ENCODE assay signal across 17 cellular contexts in the genomic region with DNA sequence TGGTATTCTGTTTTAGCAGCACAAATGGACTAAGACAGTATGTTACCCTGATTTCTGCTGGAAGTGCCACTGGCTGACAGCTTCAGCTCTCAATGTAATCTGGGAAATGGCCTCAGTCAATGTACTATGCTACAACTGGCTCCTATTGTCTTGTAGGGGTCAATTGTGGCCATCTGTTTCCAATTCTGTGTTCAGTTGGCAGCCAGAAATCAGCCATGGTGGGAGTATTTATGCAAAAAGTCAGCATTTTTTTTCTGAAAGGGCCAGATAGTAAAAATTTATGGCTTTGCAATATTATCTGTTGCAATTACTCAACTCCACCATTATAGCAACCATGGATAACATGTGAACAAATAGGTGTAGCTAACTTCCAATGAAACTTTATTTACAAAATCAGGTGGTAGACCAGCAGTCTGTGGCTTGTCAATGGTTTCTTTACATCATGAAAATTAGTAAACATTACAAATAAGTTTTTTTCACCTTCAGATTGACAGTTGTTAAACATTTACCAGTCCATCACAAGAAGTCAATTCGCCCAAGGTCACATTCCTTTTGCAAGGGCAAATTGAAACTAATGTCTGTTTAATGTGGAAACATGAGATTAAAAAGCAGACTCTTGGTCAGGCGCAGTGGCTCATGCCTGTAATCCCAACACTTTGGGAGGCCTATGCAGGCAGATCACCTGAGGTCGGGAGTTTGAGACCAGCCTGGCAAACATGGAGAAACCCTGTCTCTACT. TPM values are rescaled to one million over a fixed set of nuclear protein-coding genes. Genes with fewer than 3 reads are reported as not detected.
A peak's percentile ranks its signal among the peaks of the same experiment; 100 is the strongest.
DNase-seq lines count a peak whose midpoint lies in the region; ATAC-seq and TF ChIP-seq lines count a peak whose summit lies in the region.
"Had no signal": no experiment of that assay in that cellular context is flagged by ENCODE, and none has a peak within 500 bp of the region (broad histone marks: within the 10 kb centered on the region; RNA-seq: fewer than 3 reads in every experiment).

No MANE protein-coding gene starts in this region.

- TF ChIP-seq EP300 in SK-N-SH (IDR thresholded peaks at IDR 0.05; ENCODE audit: borderline replicate concordance in 1 of 2, low read depth in 1 of 2, low read length in 1 of 2): peak in 1 of 2 experiments; percentile 79; a peak in 2 of 4 replicates

- no peak overlapping the region for H3K4me2 ChIP-seq in SK-N-SH
- H3K4me2 ChIP-seq: BLaER1 treated with 17β-estradiol and CSF1 and Interleukin-3, amounts not matched to agents 10 nM and 100 nM had no signal

- H3K4me3 ChIP-seq in SK-N-SH (ENCODE audit: low read depth in 2 of 2, low read length in 1 of 2) (no peak overlapping the region), fibroblast of mammary gland (ENCODE audit: control insufficient read depth, low read depth, low read length) (no peak overlapping the region), right lobe of liver (no peak overlapping the region)
- H3K4me3 ChIP-seq: BLaER1 treated with 17β-estradiol and CSF1 and Interleukin-3, amounts not matched to agents 10 nM and 100 nM had no signal

- no peaks in the 10 kb centered on the region for H3K79me2 ChIP-seq in SK-N-SH (ENCODE audit: insufficient read depth)

- no peak for TF ChIP-seq POLR2A in right lobe of liver (IDR thresholded peaks at IDR 0.05)

- TF ChIP-seq RAD21 in SK-N-SH (IDR thresholded peaks at IDR 0.05; ENCODE audit: low read length): peak; percentile 27; the same call in 1 of the 2 replicates

- H3K4me1 ChIP-seq in SK-N-SH (ENCODE audit: control insufficient read depth in 1 of 2, insufficient read depth in 2 of 2, low read depth in 1 of 2, low read length in 1 of 2): no peaks in the 10 kb centered on the region; a peak in 1 of 4 replicates
- peaks cover 0 to 8% (median 0%) of the 10 kb centered on the region in 4 donors for H3K4me1 ChIP-seq in right lobe of liver
- H3K4me1 ChIP-seq: BLaER1 treated with 17β-estradiol and CSF1 and Interleukin-3, amounts not matched to agents 10 nM and 100 nM had no signal

- no peaks in the 10 kb centered on the region for H3K9me2 ChIP-seq in SK-N-SH

- no peak overlapping the region for H3K9ac ChIP-seq in SK-N-SH
- H3K9ac ChIP-seq: BLaER1 treated with 17β-estradiol and CSF1 and Interleukin-3, amounts not matched to agents 10 nM and 100 nM had no signal

- intact Hi-C loops in right lobe of liver (cut with DNase I) (no loop called here), sciatic nerve (cut with DNase I) (no loop called here)

- H3K27me3 ChIP-seq in SK-N-SH (ENCODE audit: insufficient read depth) (no peaks in the 10 kb centered on the region), right lobe of liver (no peaks in the 10 kb centered on the region)
- H3K27me3 ChIP-seq: BLaER1 treated with 17β-estradiol and CSF1 and Interleukin-3, amounts not matched to agents 10 nM and 100 nM had no signal

- H3F3A ChIP-seq in SK-N-SH (replicated peaks; ENCODE audit: insufficient read depth): no peaks in the 10 kb centered on the region

- whole genome bisulfite sequencing in SK-N-SH (ENCODE audit: low lambda C conversion rate): 36% methylated on average over 3 of the region's 3 CpGs
- 30% methylated on average over 3 of the region's 3 CpGs for WGBS in right lobe of liver (ENCODE audit: insufficient coverage, low coverage, low lambda C conversion rate, missing lambda C conversion rate)

- H3K36me3 ChIP-seq in SK-N-SH (replicated peaks in 1 of 2; ENCODE audit: control insufficient read depth in 1 of 2, insufficient read depth in 2 of 2, low read length in 1 of 2): no peaks in the 10 kb centered on the region
- H3K36me3 ChIP-seq in right lobe of liver: no peaks in the 10 kb centered on the region
- H3K36me3 ChIP-seq: BLaER1 treated with 17β-estradiol and CSF1 and Interleukin-3, amounts not matched to agents 10 nM and 100 nM had no signal

- H2AFZ ChIP-seq in SK-N-SH (ENCODE audit: low read depth): no peak overlapping the region

- CTCF ChIA-PET in SK-N-SH (lab: Yijun Ruan, JAX): interaction anchor here (0.6 to 1.0 kb wide), 3 partner anchors 45 to 276 kb away, joined by 3 to 4 read pairs (median 3); no protein-coding TSS in a partner anchor

- POLR2A ChIA-PET in SK-N-SH (lab: Yijun Ruan, JAX): no interaction called here

- H4K20me1 ChIP-seq in SK-N-SH (ENCODE audit: insufficient read depth): no peaks in the 10 kb centered on the region
- H4K20me1 ChIP-seq: BLaER1 treated with 17β-estradiol and CSF1 and Interleukin-3, amounts not matched to agents 10 nM and 100 nM had no signal

- H3K27ac ChIP-seq in SK-N-SH (ENCODE audit: low read depth in 2 of 2, low read length in 1 of 2): peak overlapping the region in 1 of 2 experiments; percentile 70; a peak in 1 of 4 replicates
- H3K27ac ChIP-seq in right lobe of liver: no peak overlapping the region
- H3K27ac ChIP-seq: BLaER1 treated with 17β-estradiol and CSF1 and Interleukin-3, amounts not matched to agents 10 nM and 100 nM had no signal

- H3K9me3 ChIP-seq in SK-N-SH (no peaks in the 10 kb centered on the region), right lobe of liver (peaks cover 0 to 16% (median 3%) of the 10 kb centered on the region in 4 donors)

- ATAC-seq in right lobe of liver (peak in 3 of 4 donors; percentile 28 to 85 (median 36)), GM19328 (IDR thresholded peaks at IDR 0.05; ENCODE audit: unreplicated experiment) (no peak), sciatic nerve (no peak), HG03442 (IDR thresholded peaks at IDR 0.05; ENCODE audit: unreplicated experiment) (no peak)

- TF ChIP-seq CTCF in SK-N-SH (IDR thresholded peaks at IDR 0.05) (no peak), fibroblast of mammary gland (conservative IDR thresholded peaks at IDR 0.05; ENCODE audit: control insufficient read depth, insufficient read depth, low read depth, low read length) (no peak), right lobe of liver (IDR thresholded peaks at IDR 0.05) (no peak)

- DNase-seq in SK-N-SH (peak; percentile 34), fibroblast of mammary gland (ENCODE audit: low read depth) (peak; percentile 50), right lobe of liver (peak in 1 of 3 donors; percentile 17), D341Med (ENCODE audit: low spot score) (no peak), sciatic nerve (ENCODE audit: low spot score) (no peak)
- DNase-seq: ACHN; Calu3; CD4-positive, alpha-beta T cell; DMS79; GOT3; H9 had no signal

TF ChIP-seq in SK-N-SH, 30 proteins besides CTCF, POLR2A, EP300 and RAD21:
- TF ChIP-seq TCF12 (IDR thresholded peaks at IDR 0.05): 0 out of 2 replicates have a peak, but pooled peaks have one; percentile 20
- peak; percentile 65 for TF ChIP-seq CHD2 (IDR thresholded peaks at IDR 0.05; ENCODE audit: low read length, partially characterized antibody)
- TF ChIP-seq, protein P1, sequence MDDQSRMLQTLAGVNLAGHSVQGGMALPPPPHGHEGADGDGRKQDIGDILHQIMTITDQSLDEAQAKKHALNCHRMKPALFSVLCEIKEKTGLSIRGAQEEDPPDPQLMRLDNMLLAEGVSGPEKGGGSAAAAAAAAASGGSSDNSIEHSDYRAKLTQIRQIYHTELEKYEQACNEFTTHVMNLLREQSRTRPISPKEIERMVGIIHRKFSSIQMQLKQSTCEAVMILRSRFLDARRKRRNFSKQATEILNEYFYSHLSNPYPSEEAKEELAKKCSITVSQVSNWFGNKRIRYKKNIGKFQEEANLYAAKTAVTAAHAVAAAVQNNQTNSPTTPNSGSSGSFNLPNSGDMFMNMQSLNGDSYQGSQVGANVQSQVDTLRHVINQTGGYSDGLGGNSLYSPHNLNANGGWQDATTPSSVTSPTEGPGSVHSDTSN (IDR thresholded peaks at IDR 0.05): no peak
- TF ChIP-seq RCOR1 (IDR thresholded peaks at IDR 0.05; ENCODE audit: low read length): peak; percentile 74; the same call in 1 of the 2 replicates
- 0 out of 2 replicates have a peak, but pooled peaks have one; percentile 14 for TF ChIP-seq MXI1 (IDR thresholded peaks at IDR 0.05; ENCODE audit: low read depth, low read length)
- TF ChIP-seq FOXJ3 (CRISPR knock-in tag; IDR thresholded peaks at IDR 0.05): no peak
- no peak for TF ChIP-seq ELF1 (IDR thresholded peaks at IDR 0.05)
- no peak for TF ChIP-seq GATA2 (CRISPR knock-in tag; IDR thresholded peaks at IDR 0.05)
- TF ChIP-seq EZH2phosphoT487 (IDR thresholded peaks at IDR 0.05; ENCODE audit: borderline replicate concordance, low read depth): no peak
- TF ChIP-seq POLR2AphosphoS5 (IDR thresholded peaks at IDR 0.05; ENCODE audit: low read depth, low read length): no peak
- TF ChIP-seq RXRA (IDR thresholded peaks at IDR 0.05; ENCODE audit: borderline replicate concordance, low read depth): no peak

RNA-seq across cellular contexts. Expression of gene TSHZ2, which starts 58.3 kb away (rescaled TPM):
- 0.11 and 0.13 TPM in 2 replicates for polyA plus RNA-seq in SK-N-SH (2012; rRNA removed)
- 0.12 and 0.26 TPM in 2 replicates for polyA plus RNA-seq in SK-N-SH (2012; cell fraction: cytosol; rRNA removed)
- polyA plus RNA-seq in SK-N-SH (2012; cell fraction: nucleus; rRNA removed): 0.13 and 0.27 TPM in 2 replicates
- total RNA-seq in right lobe of liver: 10 to 100 TPM; 14.2 to 28.1 (median 21.0) TPM
- 33.1 TPM for total RNA-seq in sciatic nerve
- total RNA-seq: A172, Calu3, G401, HT1080 had no signal

Comparison
In these comparisons a context has a peak if more than half of its experiments do, and no peak if none do; other contexts are left out.
1. DNase-seq: peak in SK-N-SH (single experiment) and fibroblast of mammary gland (single experiment); none in D341Med (single experiment) and sciatic nerve (single experiment).
2. ATAC-seq: peak in right lobe of liver (3 of 4); none in GM19328 (single experiment), sciatic nerve (single experiment) and HG03442 (single experiment).